In genomic region chr1:10530281-10530740, GRCh38 we compare ENCODE assay signal across 8 cellular contexts. TPM values are rescaled to one million over a fixed set of nuclear protein-coding genes. Genes with fewer than 3 reads are reported as not detected.
DNase-seq lines count a peak whose midpoint lies in the region; ATAC-seq, FAIRE-seq and TF ChIP-seq lines count a peak whose summit lies in the region.

No MANE protein-coding gene starts in this region.

- FAIRE-seq in H1 (lab: Jason Lieb, UNC) = no peak

- no peak for TF ChIP-seq POLR2A in H1 (IDR thresholded peaks at IDR 0.05; ENCODE audit: control extremely low read depth in 1 of 2, low read depth in 2 of 2, low read length in 2 of 2)

- peak overlapping the region; percentile 81 for H3K27ac ChIP-seq in AG04450 (ENCODE audit: low read depth, low read length)
- no peak overlapping the region for H3K27ac ChIP-seq in H1 (ENCODE audit: low read depth, low read length)
- H3K27ac ChIP-seq in mesodermal cell (ENCODE audit: low read depth, low read length, severe bottlenecking) = peak overlapping the region; percentile 91
- H3K27ac ChIP-seq in CD4-positive, alpha-beta memory T cell (ENCODE audit: low read depth, low read length) = no peak overlapping the region

- intact Hi-C loops in CD4-positive, alpha-beta memory T cell (cut with micrococcal nuclease) = no loop called here
- intact Hi-C loops in posterior vena cava (cut with DNase I) = loop anchor here (2.0 to 5.0 kb wide), 2 partner anchors 102 kb away; no protein-coding TSS in a partner anchor

- 4% methylated on average over 20 of the region's 20 CpGs; no CpG with 5 or more reads in 1 of the 2 experiments for WGBS in H1 (ENCODE audit: extremely low coverage in 1 of 2, insufficient coverage in 1 of 2, insufficient read length in 1 of 2, insufficient replicate concordance in 2 of 2, low coverage in 1 of 2, low lambda C conversion rate in 2 of 2, missing lambda C conversion rate in 1 of 2), 2 experiments
- 3% methylated on average over 19 of the region's 20 CpGs for WGBS in mesodermal cell (ENCODE audit: insufficient coverage in 2 of 2), 2 experiments

- no peak overlapping the region for H4K5ac ChIP-seq in H1 (ENCODE audit: insufficient read length, low read depth, low read length)

- H3K23ac ChIP-seq in H1 (ENCODE audit: insufficient read length) = no peak overlapping the region

- peak; percentile 98 for TF ChIP-seq CTCF in AG04450 (IDR thresholded peaks at IDR 0.05; ENCODE audit: low read depth, low read length)
- peak; percentile 82 to 86 (median 84) for TF ChIP-seq CTCF in H1 (IDR thresholded peaks at IDR 0.05; ENCODE audit: control extremely low read depth in 1 of 3, insufficient read depth in 1 of 3, low read depth in 1 of 3, low read length in 3 of 3)

- peak overlapping the region; percentile 92; the same call in 1 of the 2 replicates for H2BK15ac ChIP-seq in H1 (ENCODE audit: low read length)

- no peak for DNase-seq in AG04450 (ENCODE audit: low read depth, low spot score)
- peak; percentile 66 for DNase-seq in HuH-7.5 (ENCODE audit: low spot score)
- peak; percentile 62 to 85 for DNase-seq in H1 (ENCODE audit: low read depth in 1 of 2, low spot score in 2 of 2)
- no peak for DNase-seq in activated CD8-positive, alpha-beta memory T cell treated with anti-CD3 and anti-CD28 coated beads, Interleukin-2, amount 10 ng/mL, durations not matched to agents 7 days and 5 days
- DNase-seq in CD4-positive, alpha-beta memory T cell = no peak
- no peak for DNase-seq in posterior vena cava (ENCODE audit: low spot score)
- no peak for DNase-seq in SW 1271 (lab: John Stamatoyannopoulos, UW)

- TF ChIP-seq EP300 in H1 (IDR thresholded peaks at IDR 0.05; ENCODE audit: borderline replicate concordance in 1 of 2, low read depth in 2 of 2, low read length in 2 of 2) = 0 out of 3 replicates have a peak, but pooled peaks of 1 of the 2 experiments have one; percentile 57

- peak overlapping the region; percentile 83 for H3K4ac ChIP-seq in H1 (replicated peaks; ENCODE audit: insufficient read length, low read depth, low read length)

- peak; percentile 86 to 89 for TF ChIP-seq RAD21 in H1 (IDR thresholded peaks at IDR 0.05 in 1 of 2, conservative IDR thresholded peaks at IDR 0.05 in 1 of 2; ENCODE audit: low read depth in 2 of 2, low read length in 2 of 2)

- H3K4me1 ChIP-seq in H1 (replicated peaks in 1 of 4; ENCODE audit: control insufficient read depth in 3 of 4, insufficient read depth in 4 of 4, low read length in 3 of 4) (peaks cover 13 to 34% (median 26%) of the 10 kb centered on the region in 4 experiments), mesodermal cell (ENCODE audit: control insufficient read depth, insufficient read depth, low read length, poor library complexity, severe bottlenecking) (peaks cover 45% of the 10 kb centered on the region)
- H3K4me1 ChIP-seq in CD4-positive, alpha-beta memory T cell (ENCODE audit: insufficient read depth, low read length) = peaks cover under 1% of the 10 kb centered on the region

- no peak overlapping the region for H3K9ac ChIP-seq in H1 (replicated peaks in 1 of 4; ENCODE audit: extremely low read depth in 1 of 4, low read depth in 3 of 4, low read length in 3 of 4)

- H2AFZ ChIP-seq in H1 (ENCODE audit: low read length) = no peak overlapping the region

- 0 out of 2 replicates have a peak overlapping the region, but pooled peaks have one; percentile 75 for H3K18ac ChIP-seq in H1 (ENCODE audit: extremely low read depth, low read length)

- peak overlapping the region; percentile 54 to 61 for H3K4me2 ChIP-seq in H1 (ENCODE audit: insufficient read depth in 1 of 2, low read depth in 2 of 2, low read length in 2 of 2)

- H3K4me1 Mint-ChIP-seq in activated CD8-positive, alpha-beta memory T cell treated with anti-CD3 and anti-CD28 coated beads, Interleukin-2, amount 10 ng/mL, durations not matched to agents 7 days and 5 days = peaks cover 4% of the 10 kb centered on the region
- peaks cover 5 to 18% (median 6%) of the 10 kb centered on the region in 4 donors for H3K4me1 Mint-ChIP-seq in CD4-positive, alpha-beta memory T cell

- H3K79me2 ChIP-seq in H1 (ENCODE audit: control insufficient read depth in 1 of 2, insufficient read depth in 2 of 2, low read length in 2 of 2) = peaks cover 0 to 30% of the 10 kb centered on the region in 2 experiments; a peak in 3 of 4 replicates

- H3K9me3 ChIP-seq in AG04450 (ENCODE audit: control insufficient read depth, insufficient read depth, low read length) = no peaks in the 10 kb centered on the region
- H3K9me3 ChIP-seq in H1 (ENCODE audit: insufficient read depth in 2 of 2, low read depth in 1 of 2, low read length in 1 of 2) = no peaks in the 10 kb centered on the region
- no peaks in the 10 kb centered on the region for H3K9me3 ChIP-seq in mesodermal cell (ENCODE audit: control insufficient read depth, low read length)
- H3K9me3 ChIP-seq in CD4-positive, alpha-beta memory T cell (ENCODE audit: control insufficient read depth in 1 of 2, low read length in 2 of 2) = no peaks in the 10 kb centered on the region

- peaks cover 3% of the 10 kb centered on the region; the same call in 1 of the 2 replicates for H3K23me2 ChIP-seq in H1 (ENCODE audit: low read depth, low read length)

- H2BK5ac ChIP-seq in H1 (ENCODE audit: low read depth, low read length) = peak overlapping the region; percentile 93; the same call in 1 of the 2 replicates

- no peak overlapping the region for H3K56ac ChIP-seq in H1 (replicated peaks; ENCODE audit: insufficient read length, low read depth, low read length)

- H3K4me3 Mint-ChIP-seq in activated CD8-positive, alpha-beta memory T cell treated with anti-CD3 and anti-CD28 coated beads, Interleukin-2, amount 10 ng/mL, durations not matched to agents 7 days and 5 days = no peak overlapping the region
- no peak overlapping the region for H3K4me3 Mint-ChIP-seq in CD4-positive, alpha-beta memory T cell

- CTCF ChIA-PET in AG04450 (lab: Charles Lee) = interaction anchor here (0.7 to 2.4 kb wide), 4 partner anchors 23 to 339 kb away, joined by 3 to 12 read pairs (median 5); no protein-coding TSS in a partner anchor
- CTCF ChIA-PET in H1 (lab: Charles Lee; ENCODE audit: partially characterized antibody) = interaction anchor here (0.5 to 3.9 kb wide), 28 partner anchors 10 to 453 kb away, joined by 3 to 23 read pairs (median 4); no protein-coding TSS in a partner anchor
- CTCF ChIA-PET in activated CD8-positive, alpha-beta memory T cell treated with anti-CD3 and anti-CD28 coated beads, Interleukin-2, amount 10 ng/mL, durations not matched to agents 7 days and 5 days (lab: Charles Lee) = no interaction called here
- CTCF ChIA-PET in CD4-positive, alpha-beta memory T cell (lab: Charles Lee; ENCODE audit: partially characterized antibody) = no interaction called here

- H3K4me3 ChIP-seq in AG04450 (ENCODE audit: low read depth, low read length) (peak overlapping the region; percentile 52), H1 (ENCODE audit: extremely low read depth in 1 of 4, insufficient read depth in 2 of 4, low read depth in 3 of 4, low read length in 4 of 4) (peak overlapping the region in 3 of 4 experiments; percentile 4 to 50 (median 14); a peak in 4 of 8 replicates), mesodermal cell (ENCODE audit: extremely low read depth, insufficient read depth, low read length, poor library complexity, severe bottlenecking) (peak overlapping the region; percentile 21)
- H3K4me3 ChIP-seq in CD4-positive, alpha-beta memory T cell (ENCODE audit: low read length in 2 of 2) = no peak overlapping the region

- POLR2A ChIA-PET in AG04450 (lab: Yijun Ruan, JAX) (interaction anchor here (0.8 kb wide), 1 partner anchor 1127 kb away, joined by 3 read pairs; no protein-coding TSS in a partner anchor), H1 (lab: Charles Lee; ENCODE audit: partially characterized antibody) (interaction anchor here (0.7 to 2.2 kb wide), 3 partner anchors 12 to 337 kb away, joined by 3 to 8 read pairs (median 3); no protein-coding TSS in a partner anchor)
- POLR2A ChIA-PET in CD4-positive, alpha-beta memory T cell (lab: Charles Lee; ENCODE audit: partially characterized antibody) = no interaction called here

- no peak for ATAC-seq in activated CD8-positive, alpha-beta memory T cell treated with anti-CD3 and anti-CD28 coated beads, Interleukin-2, amount 10 ng/mL, durations not matched to agents 7 days and 5 days

- H3K27ac Mint-ChIP-seq in activated CD8-positive, alpha-beta memory T cell treated with anti-CD3 and anti-CD28 coated beads, Interleukin-2, amount 10 ng/mL, durations not matched to agents 7 days and 5 days = no peak overlapping the region
- H3K27ac Mint-ChIP-seq in CD4-positive, alpha-beta memory T cell = no peak overlapping the region

- H3K27me3 Mint-ChIP-seq in activated CD8-positive, alpha-beta memory T cell treated with anti-CD3 and anti-CD28 coated beads, Interleukin-2, amount 10 ng/mL, durations not matched to agents 7 days and 5 days = no peaks in the 10 kb centered on the region
- H3K27me3 Mint-ChIP-seq in CD4-positive, alpha-beta memory T cell = no peaks in the 10 kb centered on the region

- no peak overlapping the region for H4K91ac ChIP-seq in H1 (replicated peaks; ENCODE audit: insufficient read length, low read length)

- peaks cover 1% of the 10 kb centered on the region for H3K36me3 Mint-ChIP-seq in activated CD8-positive, alpha-beta memory T cell treated with anti-CD3 and anti-CD28 coated beads, Interleukin-2, amount 10 ng/mL, durations not matched to agents 7 days and 5 days
- peaks cover 3 to 8% of the 10 kb centered on the region in 2 donors for H3K36me3 Mint-ChIP-seq in CD4-positive, alpha-beta memory T cell

- no peaks in the 10 kb centered on the region for H3K9me3 Mint-ChIP-seq in activated CD8-positive, alpha-beta memory T cell treated with anti-CD3 and anti-CD28 coated beads, Interleukin-2, amount 10 ng/mL, durations not matched to agents 7 days and 5 days (ENCODE audit: low read depth)
- no peaks in the 10 kb centered on the region for H3K9me3 Mint-ChIP-seq in CD4-positive, alpha-beta memory T cell

- H4K20me1 ChIP-seq in H1 (replicated peaks in 1 of 2; ENCODE audit: control insufficient read depth in 1 of 2, insufficient read depth in 2 of 2, low read length in 2 of 2) = peaks cover 0 to under 1% of the 10 kb centered on the region in 2 experiments

- H3K36me3 ChIP-seq in H1 (ENCODE audit: control insufficient read depth in 2 of 4, insufficient read depth in 4 of 4, low read length in 3 of 4) (no peaks in the 10 kb centered on the region), mesodermal cell (ENCODE audit: control insufficient read depth, insufficient read depth, low read length) (no peaks in the 10 kb centered on the region)
- H3K36me3 ChIP-seq in CD4-positive, alpha-beta memory T cell (ENCODE audit: insufficient read depth, low read length) = no peaks in the 10 kb centered on the region

- peak overlapping the region; percentile 90 for H2BK12ac ChIP-seq in H1 (ENCODE audit: low read depth, low read length)

- H3K27me3 ChIP-seq in AG04450 (ENCODE audit: control insufficient read depth, insufficient read depth, low read length) (no peaks in the 10 kb centered on the region), H1 (replicated peaks in 1 of 4; ENCODE audit: control insufficient read depth in 3 of 4, extremely low read depth in 1 of 4, insufficient read depth in 3 of 4, low read length in 3 of 4) (0 out of 7 replicates have a peak, but pooled peaks cover 0 to 1% (median 0%) of the 10 kb centered on the region in 4 experiments)
- H3K27me3 ChIP-seq in CD4-positive, alpha-beta memory T cell (ENCODE audit: insufficient read depth, low read length) = no peaks in the 10 kb centered on the region

- no peak overlapping the region for H3K14ac ChIP-seq in H1 (ENCODE audit: insufficient read length)

- no peaks in the 10 kb centered on the region; the same call in 1 of the 2 replicates for H3K79me1 ChIP-seq in H1 (ENCODE audit: low read depth, low read length)

- H2BK20ac ChIP-seq in H1 (ENCODE audit: low read length) = peak overlapping the region; percentile 98; the same call in 1 of the 2 replicates

- H2AK5ac ChIP-seq in H1 (ENCODE audit: low read depth, low read length) = no peak overlapping the region

- H2BK120ac ChIP-seq in H1 (replicated peaks; ENCODE audit: low read depth, low read length) = peak overlapping the region; percentile 76

- H4K8ac ChIP-seq in H1 (ENCODE audit: extremely low read depth, insufficient read depth, low read length) = peak overlapping the region; percentile 82; the same call in 1 of the 2 replicates

RNA-seq across cellular contexts. Expression of gene PEX14, which starts 55.6 kb away (rescaled TPM):
- polyA plus RNA-seq in AG04450 (2011; rRNA removed) (6.6 and 7.7 TPM in 2 replicates), H1 (2011; rRNA removed) (13.0 and 24.0 TPM in 2 replicates)
- polyA minus RNA-seq in AG04450 (2011; rRNA and poly(A)+ RNA removed) = 5.5 and 7.5 TPM in 2 replicates
- 19.8 and 25.5 TPM in 2 replicates for total RNA-seq in H1 (2021; fragmentation: NEBNext Ultra II Directional; extraction: Animal tissue kit (Norgen Biotek cat#: 25700))
- 19.1 TPM for polyA plus RNA-seq in H1 (2011; cell fraction: cytosol; rRNA removed)
- polyA plus RNA-seq in H1 (2011; cell fraction: nucleus; rRNA removed) = 23.0 TPM
- polyA plus RNA-seq in H1 (2012, experiment 1 of 2) = 12.3 to 26.3 TPM (median 24.9 TPM) in 4 replicates
- polyA plus RNA-seq in H1 (2012, experiment 2 of 2) = 22.9 TPM
- 20.4 TPM for polyA plus RNA-seq in H1 (2013, experiment 1 of 2)
- polyA plus RNA-seq in H1 (2013, experiment 2 of 2) = 23.6 TPM
- polyA minus RNA-seq in H1 (2011; rRNA and poly(A)+ RNA removed) = 7.1 and 7.4 TPM in 2 replicates
- polyA minus RNA-seq in H1 (2011; cell fraction: cytosol; rRNA and poly(A)+ RNA removed) = 11.6 TPM
- 10.0 TPM for polyA minus RNA-seq in H1 (2011; cell fraction: nucleus; rRNA and poly(A)+ RNA removed)
- polyA plus RNA-seq in mesodermal cell (2013, experiment 1 of 2) = 24.7 TPM
- polyA plus RNA-seq in mesodermal cell (2013, experiment 2 of 2) = 20.1 TPM
- total RNA-seq in activated CD8-positive, alpha-beta memory T cell treated with anti-CD3 and anti-CD28 coated beads, Interleukin-2, amount 10 ng/mL, durations not matched to agents 7 days and 5 days = 10 to 100 TPM; 24.4 to 27.5 TPM
- 10 to 100 TPM; 14.5 to 16.1 TPM for total RNA-seq in CD4-positive, alpha-beta memory T cell
- 1 to 10 TPM; 3.1 to 5.3 TPM for polyA plus RNA-seq in CD4-positive, alpha-beta memory T cell
- 10 to 100 TPM; 12.8 to 15.0 TPM for total RNA-seq in posterior vena cava

RNA-seq across cellular contexts. Expression of gene DFFA, which starts 58.0 kb away (rescaled TPM):
- polyA plus RNA-seq in AG04450 (2011; rRNA removed) = 33.6 and 35.3 TPM in 2 replicates
- polyA minus RNA-seq in AG04450 (2011; rRNA and poly(A)+ RNA removed) = 27.2 and 30.3 TPM in 2 replicates
- total RNA-seq in H1 (2021; fragmentation: NEBNext Ultra II Directional; extraction: Animal tissue kit (Norgen Biotek cat#: 25700)) = 78.3 and 79.9 TPM in 2 replicates
- polyA plus RNA-seq in H1 (2011; rRNA removed) = 30.9 and 34.3 TPM in 2 replicates
- polyA plus RNA-seq in H1 (2011; cell fraction: cytosol; rRNA removed) = 47.3 TPM
- polyA plus RNA-seq in H1 (2011; cell fraction: nucleus; rRNA removed) = 42.0 TPM
- polyA plus RNA-seq in H1 (2012, experiment 1 of 2) = 56.9 to 66.5 TPM (median 58.3 TPM) in 4 replicates
- 39.2 TPM for polyA plus RNA-seq in H1 (2012, experiment 2 of 2)
- 67.7 TPM for polyA plus RNA-seq in H1 (2013, experiment 1 of 2)
- 66.3 TPM for polyA plus RNA-seq in H1 (2013, experiment 2 of 2)
- polyA minus RNA-seq in H1 (2011; rRNA and poly(A)+ RNA removed) = 91.2 and 91.8 TPM in 2 replicates
- 26.5 TPM for polyA minus RNA-seq in H1 (2011; cell fraction: cytosol; rRNA and poly(A)+ RNA removed)
- polyA minus RNA-seq in H1 (2011; cell fraction: nucleus; rRNA and poly(A)+ RNA removed) = 45.0 TPM
- 33.5 TPM for polyA plus RNA-seq in mesodermal cell (2013, experiment 1 of 2)
- polyA plus RNA-seq in mesodermal cell (2013, experiment 2 of 2) = 28.4 TPM
- 10 to 100 TPM; 40.9 to 45.1 TPM for total RNA-seq in activated CD8-positive, alpha-beta memory T cell treated with anti-CD3 and anti-CD28 coated beads, Interleukin-2, amount 10 ng/mL, durations not matched to agents 7 days and 5 days
- 10 to 100 TPM; 22.4 to 25.3 TPM for total RNA-seq in CD4-positive, alpha-beta memory T cell
- polyA plus RNA-seq in CD4-positive, alpha-beta memory T cell = 10 to 100 TPM; 15.4 to 30.8 TPM
- total RNA-seq in posterior vena cava = 10 to 100 TPM; 21.5 to 24.4 TPM

Comparison
In these comparisons a context has a peak if more than half of its experiments do, and no peak if none do; other contexts are left out.
1. DNase-seq: peak in HuH-7.5 (single experiment) and H1 (2 of 2); none in AG04450 (single experiment), activated CD8-positive, alpha-beta memory T cell treated with anti-CD3 and anti-CD28 coated beads, Interleukin-2, amount 10 ng/mL, durations not matched to agents 7 days and 5 days (single experiment), CD4-positive, alpha-beta memory T cell (0 of 5), posterior vena cava (single experiment) and SW 1271 (0 of 2).
2. H3K27ac ChIP-seq: peak in AG04450 (single experiment) and mesodermal cell (single experiment); none in H1 (single experiment) and CD4-positive, alpha-beta memory T cell (single experiment).
3. H3K4me3 ChIP-seq: peak in AG04450 (single experiment), H1 (3 of 4) and mesodermal cell (single experiment); none in CD4-positive, alpha-beta memory T cell (0 of 2).
4. CTCF ChIA-PET loops: an anchor here in AG04450 (0.7 to 2.4 kb wide) and H1 (0.5 to 3.9 kb wide); none called in activated CD8-positive, alpha-beta memory T cell treated with anti-CD3 and anti-CD28 coated beads, Interleukin-2, amount 10 ng/mL, durations not matched to agents 7 days and 5 days and CD4-positive, alpha-beta memory T cell.